14 cellular contexts compared by ENCODE assay signal in genomic region chr2:3324036-3324386, GRCh38.
"Had no signal": no experiment of that assay in that cellular context is flagged by ENCODE, and none has a peak within 500 bp of the region (broad histone marks: within the 10 kb centered on the region; RNA-seq: fewer than 3 reads in every experiment).

No MANE protein-coding gene starts in this region.

- H3K27me3 ChIP-seq: foreskin keratinocyte, pancreas had no signal

- H3K9me3 ChIP-seq: left ventricle myocardium inferior, mucosa of descending colon, pancreas, prostate gland had no signal

- H3K4me3 Mint-ChIP-seq: dendritic cell treated with granulocyte-macrophage colony-stimulating factor and Interleukin-4, amounts not matched to agents 40 ng/mL and 50 ng/mL, for 4 days; immature natural killer cell; naive thymus-derived CD8-positive, alpha-beta T cell; stimulated activated naive B cell treated with anti-CD40 and anti-IgM and Interleukin-4, amounts not matched to agents 10 μg/mL and 1 μg/mL and 100 μg/mL, for 72 hours; type B pancreatic cell had no signal

- H3K9me3 Mint-ChIP-seq: dendritic cell treated with granulocyte-macrophage colony-stimulating factor and Interleukin-4, amounts not matched to agents 40 ng/mL and 50 ng/mL, for 4 days; immature natural killer cell; naive thymus-derived CD8-positive, alpha-beta T cell; stimulated activated naive B cell treated with anti-CD40 and anti-IgM and Interleukin-4, amounts not matched to agents 10 μg/mL and 1 μg/mL and 100 μg/mL, for 72 hours; type B pancreatic cell had no signal

- H3K4me3 ChIP-seq: left ventricle myocardium inferior, mucosa of descending colon, pancreas, prostate gland, smooth muscle cell had no signal

- H3K27me3 Mint-ChIP-seq: dendritic cell treated with granulocyte-macrophage colony-stimulating factor and Interleukin-4, amounts not matched to agents 40 ng/mL and 50 ng/mL, for 4 days; naive thymus-derived CD8-positive, alpha-beta T cell; stimulated activated naive B cell treated with anti-CD40 and anti-IgM and Interleukin-4, amounts not matched to agents 10 μg/mL and 1 μg/mL and 100 μg/mL, for 72 hours; type B pancreatic cell had no signal

- H3K36me3 ChIP-seq: left ventricle myocardium inferior, pancreas, prostate gland had no signal

- ATAC-seq: foreskin keratinocyte; naive thymus-derived CD8-positive, alpha-beta T cell; pancreas; stimulated activated naive B cell treated with anti-CD40 and anti-IgM and Interleukin-4, amounts not matched to agents 10 μg/mL and 1 μg/mL and 100 μg/mL, for 72 hours had no signal

- DNase-seq: cerebellar nuclear complex; foreskin keratinocyte; immature natural killer cell; left ventricle myocardium inferior; mucosa of descending colon; naive thymus-derived CD8-positive, alpha-beta T cell; pancreas; stimulated activated CD4-positive, alpha-beta T cell treated with anti-CD3 and anti-CD28 coated beads, Interleukin-4, amount 100 ng/mL, for 1 hour; stimulated activated CD8-positive, alpha-beta memory T cell treated with anti-CD3 and anti-CD28 coated beads, Interleukin-4, amount 100 ng/mL, for 48 hours; stimulated activated naive B cell treated with anti-CD40 and anti-IgM and Interleukin-4, amounts not matched to agents 10 μg/mL and 1 μg/mL and 100 μg/mL, for 72 hours had no signal

- H3K27ac Mint-ChIP-seq: dendritic cell treated with granulocyte-macrophage colony-stimulating factor and Interleukin-4, amounts not matched to agents 40 ng/mL and 50 ng/mL, for 4 days; immature natural killer cell; stimulated activated naive B cell treated with anti-CD40 and anti-IgM and Interleukin-4, amounts not matched to agents 10 μg/mL and 1 μg/mL and 100 μg/mL, for 72 hours; type B pancreatic cell had no signal

- H3K4me1 ChIP-seq: foreskin keratinocyte, left ventricle myocardium inferior, pancreas, prostate gland had no signal

- H3K27ac ChIP-seq: foreskin keratinocyte, left ventricle myocardium inferior, pancreas, prostate gland had no signal
